Comparison of ENCODE assay signal across 21 cellular contexts in genomic region chr7:55164527-55164926, GRCh38.
"Had no signal": no experiment of that assay in that cellular context is flagged by ENCODE, and none has a peak within 500 bp of the region (broad histone marks: within the 10 kb centered on the region; RNA-seq: fewer than 3 reads in every experiment).

No MANE protein-coding gene starts in this region.

- H3K4me1 Mint-ChIP-seq: endodermal cell; naive thymus-derived CD4-positive, alpha-beta T cell had no signal

- ATAC-seq: foreskin keratinocyte; left ventricle myocardium superior; naive thymus-derived CD4-positive, alpha-beta T cell; psoas muscle; stimulated activated effector memory CD8-positive, alpha-beta T cell treated with anti-CD3 and anti-CD28 coated beads, Interleukin-12 subunit alpha, Interleukin-12 subunit beta, amount 100 ng/mL, for 72 hours; stimulated activated naive CD8-positive, alpha-beta T cell treated with anti-CD3 and anti-CD28 coated beads, Interleukin-15, Interleukin-2, amounts not matched to agents 100 U/mL and 50 U/mL, for 24 hours had no signal

- H3K27ac ChIP-seq: foreskin keratinocyte, hepatocyte, psoas muscle, right lobe of liver, suprapubic skin, tibial artery, vagina had no signal

- H3K79me2 ChIP-seq: hepatocyte had no signal

- H3K9me3 ChIP-seq: psoas muscle, right lobe of liver, suprapubic skin, tibial artery, upper lobe of left lung, vagina had no signal

- H3K4me3 Mint-ChIP-seq: endodermal cell; naive thymus-derived CD4-positive, alpha-beta T cell; nephron progenitor cell; stimulated activated effector memory CD8-positive, alpha-beta T cell treated with anti-CD3 and anti-CD28 coated beads, Interleukin-12 subunit alpha, Interleukin-12 subunit beta, amount 100 ng/mL, for 72 hours had no signal

- H3K27me3 ChIP-seq: foreskin keratinocyte, hepatocyte, right lobe of liver, suprapubic skin, tibial artery, upper lobe of left lung, vagina had no signal

- DNase-seq: effector CD4-positive, alpha-beta T cell; endodermal cell; erythroblast; foreskin keratinocyte; kidney; left cardiac atrium; left ventricle myocardium superior; naive thymus-derived CD4-positive, alpha-beta T cell; nephron progenitor cell; psoas muscle; retina; right lobe of liver; stimulated activated CD4-positive, alpha-beta T cell treated with anti-CD3 and anti-CD28 coated beads, Interleukin-4, amount 100 ng/mL, for 1 hour; stimulated activated CD8-positive, alpha-beta memory T cell treated with anti-CD3 and anti-CD28 coated beads, Interleukin-4, amount 100 ng/mL, for 48 hours; stimulated activated naive CD8-positive, alpha-beta T cell treated with anti-CD3 and anti-CD28 coated beads, Interleukin-15, Interleukin-2, amounts not matched to agents 100 U/mL and 50 U/mL, for 24 hours; tibial artery; upper lobe of left lung had no signal

- H3K27ac Mint-ChIP-seq: endodermal cell; naive thymus-derived CD4-positive, alpha-beta T cell; nephron progenitor cell; stimulated activated effector memory CD8-positive, alpha-beta T cell treated with anti-CD3 and anti-CD28 coated beads, Interleukin-12 subunit alpha, Interleukin-12 subunit beta, amount 100 ng/mL, for 72 hours had no signal

- H2AFZ ChIP-seq: hepatocyte had no signal

- H3K4me3 ChIP-seq: hepatocyte, psoas muscle, right lobe of liver, suprapubic skin, tibial artery, upper lobe of left lung, vagina had no signal

- H3K4me2 ChIP-seq: hepatocyte had no signal

- H3K9me3 Mint-ChIP-seq: nephron progenitor cell had no signal

- H3K4me1 ChIP-seq: foreskin keratinocyte, right lobe of liver, suprapubic skin, tibial artery, vagina had no signal

- H3K36me3 Mint-ChIP-seq: naive thymus-derived CD4-positive, alpha-beta T cell had no signal
